Comparison of ENCODE assay signal across 8 cellular contexts in genomic region chr17:19386974-19387920, GRCh38. TPM values are rescaled to one million over a fixed set of nuclear protein-coding genes. Genes with fewer than 3 reads are reported as not detected.
A peak's percentile ranks its signal among the peaks of the same experiment; 100 is the strongest.
DNase-seq lines count a peak whose midpoint lies in the region; FAIRE-seq and TF ChIP-seq lines count a peak whose summit lies in the region.

MFAP4 (minus strand) TSS chr17:19387190; CDS start chr17:19387155, 35 bp downstream.

- H3K79me2 ChIP-seq in endothelial cell of umbilical vein (ENCODE audit: control insufficient read depth, insufficient read depth, low read length): no peaks in the 10 kb centered on the region

- no peak within 1 kb of the TSS for H3K9ac ChIP-seq in endothelial cell of umbilical vein (replicated peaks; ENCODE audit: extremely low read depth, insufficient read depth, low read length)

- H3K9me1 ChIP-seq in endothelial cell of umbilical vein (replicated peaks; ENCODE audit: control insufficient read depth, extremely low read depth, insufficient read depth, low read length): no peaks in the 10 kb centered on the region

- no TSS peak for BruUV-seq in endothelial cell of umbilical vein (replicated peaks; lab: Mats Ljungman, UMichigan)

- peaks cover 5 to 21% of the 10 kb centered on the region in 2 experiments for H3K36me3 ChIP-seq in endothelial cell of umbilical vein (ENCODE audit: control insufficient read depth in 2 of 2, extremely low read depth in 1 of 2, insufficient read depth in 2 of 2, low read length in 2 of 2)

- no peak within 1 kb of the TSS for H3K4me3 Mint-ChIP-seq in endothelial cell (ENCODE audit: unreplicated experiment)

- peaks cover 9% of the 10 kb centered on the region for H3K27me3 Mint-ChIP-seq in endothelial cell (ENCODE audit: unreplicated experiment)

- TF ChIP-seq CTCF in C4-2B (conservative IDR thresholded peaks at IDR 0.05) (no peak), endothelial cell of umbilical vein (IDR thresholded peaks at IDR 0.05; ENCODE audit: extremely low read depth in 1 of 2, insufficient read depth in 1 of 2, low read depth in 1 of 2, low read length in 2 of 2) (no peak), endothelial cell (IDR thresholded peaks at IDR 0.05; ENCODE audit: unreplicated experiment) (no peak)

- intact Hi-C loops in endothelial cell of umbilical vein (cut with micrococcal nuclease): no loop called here

- DNase-seq in NCI-H524 (lab: John Stamatoyannopoulos, UW): peak; percentile 96 to 99
- no peak for DNase-seq in endothelial cell of umbilical vein (ENCODE audit: low read depth, low spot score)
- peak; percentile 34 for DNase-seq in myocyte (ENCODE audit: low read depth)
- no peak for DNase-seq in NCI-H510A treated with DMSO at 0.1 percent for 48 hours (lab: John Stamatoyannopoulos, UW)
- no peak for DNase-seq in inferior parietal cortex (ENCODE audit: extremely low spot score)
- no peak for DNase-seq in activated CD4-positive, CD25-positive, alpha-beta regulatory T cell (lab: John Stamatoyannopoulos, UW)
- DNase-seq in endothelial cell (ENCODE audit: low spot score): no peak

- CTCF ChIA-PET in endothelial cell of umbilical vein (lab: Charles Lee): interaction anchor here (0.7 to 1.1 kb wide), 2 partner anchors 9 kb away, joined by 3 to 4 read pairs; partner anchors contain the start of gene MAPK7

- no peak within 1 kb of the TSS for H3K4me3 ChIP-seq in endothelial cell of umbilical vein (replicated peaks in 1 of 3; ENCODE audit: insufficient read depth in 1 of 3, low read depth in 1 of 3, low read length in 3 of 3)

- dilution Hi-C loops in endothelial cell of umbilical vein (cut with MboI; ENCODE audit: extremely low pct_ligation_motif_present, low sequenced_read_pairs): no loop called here

- H3K9me3 ChIP-seq in endothelial cell of umbilical vein (replicated peaks; ENCODE audit: control insufficient read depth, insufficient read depth, low read length): no peaks in the 10 kb centered on the region

- POLR2A ChIA-PET in endothelial cell of umbilical vein (lab: Charles Lee): interaction anchor here (1.2 kb wide), 1 partner anchor 9 kb away, joined by 3 read pairs; the partner anchor contains the start of gene MAPK7

- no peaks in the 10 kb centered on the region for H3K4me1 Mint-ChIP-seq in endothelial cell (ENCODE audit: unreplicated experiment)

- no peaks in the 10 kb centered on the region for H3K9me3 Mint-ChIP-seq in endothelial cell (ENCODE audit: unreplicated experiment)

- peak within 1 kb of the TSS; percentile 15 for H3K27ac ChIP-seq in C4-2B
- no peak within 1 kb of the TSS for H3K27ac ChIP-seq in endothelial cell of umbilical vein (ENCODE audit: insufficient read depth, low read depth, low read length)

- no peak for FAIRE-seq in endothelial cell of umbilical vein (lab: Jason Lieb, UNC)

- no peaks in the 10 kb centered on the region for H3K4me1 ChIP-seq in endothelial cell of umbilical vein (ENCODE audit: control insufficient read depth, extremely low read depth, insufficient read depth, low read length)

- peaks cover 7% of the 10 kb centered on the region for H3K36me3 Mint-ChIP-seq in endothelial cell (ENCODE audit: low read depth, unreplicated experiment)

- H2AFZ ChIP-seq in endothelial cell of umbilical vein (ENCODE audit: low read depth, low read length): no peak within 1 kb of the TSS

- H3K27me3 ChIP-seq in endothelial cell of umbilical vein (ENCODE audit: control insufficient read depth in 2 of 2, insufficient read depth in 2 of 2, low read length in 2 of 2): peaks cover 6 to 11% of the 10 kb centered on the region in 2 experiments

- TF ChIP-seq POLR2A in endothelial cell of umbilical vein (IDR thresholded peaks at IDR 0.05; ENCODE audit: low read depth, low read length): no peak

- H4K20me1 ChIP-seq in endothelial cell of umbilical vein (replicated peaks; ENCODE audit: control insufficient read depth, extremely low read depth, insufficient read depth, low read length): no peaks in the 10 kb centered on the region

- no peak within 1 kb of the TSS for H3K4me2 ChIP-seq in endothelial cell of umbilical vein (ENCODE audit: insufficient read depth, low read length)

- H3K27ac Mint-ChIP-seq in endothelial cell (ENCODE audit: unreplicated experiment): no peak within 1 kb of the TSS

TF ChIP-seq in endothelial cell of umbilical vein, 7 proteins besides CTCF, POLR2A, EP300 and RAD21:
- TF ChIP-seq JUN (IDR thresholded peaks at IDR 0.05; ENCODE audit: borderline replicate concordance, insufficient read depth, insufficient read length, low read depth) (no peak), EZH2 (IDR thresholded peaks at IDR 0.05; ENCODE audit: borderline replicate concordance, low read depth, low read length, severe bottlenecking) (peak; percentile 24)
TF ChIP-seq in endothelial cell of umbilical vein: peak in this region for 1.

RNA-seq across cellular contexts. Expression of gene MFAP4, which starts in this region (rescaled TPM):
- total RNA-seq in endothelial cell of umbilical vein (not detected in 2 replicates), myocyte (8.9 and 15.7 TPM in 2 replicates), endothelial cell (ENCODE audit: unreplicated experiment) (0.67 TPM)
- polyA plus RNA-seq in endothelial cell of umbilical vein: not detected in 2 replicates
- polyA plus RNA-seq in endothelial cell of umbilical vein (2011; cell fraction: cytosol; rRNA removed): not detected in 2 replicates
- polyA plus RNA-seq in endothelial cell of umbilical vein (2011; cell fraction: nucleus; rRNA removed): not detected in 2 replicates
- 0.29 TPM in 1 of 2 replicates, not detected in the other for polyA plus RNA-seq in endothelial cell of umbilical vein (2012)
- polyA minus RNA-seq in endothelial cell of umbilical vein: not detected in 2 replicates
- not detected for polyA minus RNA-seq in endothelial cell of umbilical vein (2011; cell fraction: cytosol; rRNA and poly(A)+ RNA removed)
- not detected in 2 replicates for polyA minus RNA-seq in endothelial cell of umbilical vein (2011; cell fraction: nucleus; rRNA and poly(A)+ RNA removed)
- 21.4 TPM for polyA plus RNA-seq in myocyte (2012)

Comparison
In these comparisons a context has a peak if more than half of its experiments do, and no peak if none do; other contexts are left out.
1. DNase-seq: peak in NCI-H524 (2 of 2) and myocyte (single experiment); none in endothelial cell of umbilical vein (single experiment), NCI-H510A treated with DMSO at 0.1 percent for 48 hours (single experiment), inferior parietal cortex (single experiment), activated CD4-positive, CD25-positive, alpha-beta regulatory T cell (0 of 4) and endothelial cell (single experiment).